Comparison of ENCODE assay signal across 2 cellular contexts in the genomic region with DNA sequence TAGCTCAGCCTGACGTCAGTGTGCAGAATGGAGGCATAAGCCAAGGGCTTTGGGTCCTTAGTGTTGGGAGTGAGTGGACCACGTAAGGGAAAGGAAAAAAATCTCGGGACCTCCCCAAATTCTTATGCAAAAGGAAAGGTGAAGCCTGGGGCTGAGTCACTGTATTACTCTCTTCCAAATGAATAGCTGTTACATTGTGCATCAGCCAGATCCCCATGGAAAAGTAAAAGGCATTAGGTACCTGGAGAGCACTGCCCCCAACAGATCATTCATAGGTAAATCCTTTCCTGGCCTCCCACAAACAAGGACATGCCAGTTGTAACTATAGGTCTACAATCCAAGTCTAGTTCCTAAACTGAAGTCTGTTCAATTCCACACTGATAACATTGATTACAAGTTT.
TF ChIP-seq lines count a peak whose summit lies in the region.

No MANE protein-coding gene starts in this region.

TF ChIP-seq in SK-N-SH, 30 proteins besides CTCF, POLR2A, EP300 and RAD21 (continued from another document):
- TF ChIP-seq EZH2phosphoT487 (IDR thresholded peaks at IDR 0.05; ENCODE audit: borderline replicate concordance, low read depth) (no peak), RCOR1 (IDR thresholded peaks at IDR 0.05; ENCODE audit: low read length) (no peak), SIN3A (IDR thresholded peaks at IDR 0.05; ENCODE audit: borderline replicate concordance, low read depth, low read length) (no peak), GABPA (IDR thresholded peaks at IDR 0.05; ENCODE audit: low read depth) (no peak), RFX5 (IDR thresholded peaks at IDR 0.05; ENCODE audit: low read length) (no peak)
- TF ChIP-seq, protein P1, sequence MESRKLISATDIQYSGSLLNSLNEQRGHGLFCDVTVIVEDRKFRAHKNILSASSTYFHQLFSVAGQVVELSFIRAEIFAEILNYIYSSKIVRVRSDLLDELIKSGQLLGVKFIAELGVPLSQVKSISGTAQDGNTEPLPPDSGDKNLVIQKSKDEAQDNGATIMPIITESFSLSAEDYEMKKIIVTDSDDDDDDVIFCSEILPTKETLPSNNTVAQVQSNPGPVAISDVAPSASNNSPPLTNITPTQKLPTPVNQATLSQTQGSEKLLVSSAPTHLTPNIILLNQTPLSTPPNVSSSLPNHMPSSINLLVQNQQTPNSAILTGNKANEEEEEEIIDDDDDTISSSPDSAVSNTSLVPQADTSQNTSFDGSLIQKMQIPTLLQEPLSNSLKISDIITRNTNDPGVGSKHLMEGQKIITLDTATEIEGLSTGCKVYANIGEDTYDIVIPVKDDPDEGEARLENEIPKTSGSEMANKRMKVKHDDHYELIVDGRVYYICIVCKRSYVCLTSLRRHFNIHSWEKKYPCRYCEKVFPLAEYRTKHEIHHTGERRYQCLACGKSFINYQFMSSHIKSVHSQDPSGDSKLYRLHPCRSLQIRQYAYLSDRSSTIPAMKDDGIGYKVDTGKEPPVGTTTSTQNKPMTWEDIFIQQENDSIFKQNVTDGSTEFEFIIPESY (IDR thresholded peaks at IDR 0.05; ENCODE audit: borderline replicate concordance, low read depth), result no peak

TF ChIP-seq in SK-N-SH treated with all-trans-retinoic acid at 6 μM for 48 hours, 23 proteins besides CTCF, POLR2A, EP300 and RAD21 (continued from another document):
- TF ChIP-seq, protein P2, sequence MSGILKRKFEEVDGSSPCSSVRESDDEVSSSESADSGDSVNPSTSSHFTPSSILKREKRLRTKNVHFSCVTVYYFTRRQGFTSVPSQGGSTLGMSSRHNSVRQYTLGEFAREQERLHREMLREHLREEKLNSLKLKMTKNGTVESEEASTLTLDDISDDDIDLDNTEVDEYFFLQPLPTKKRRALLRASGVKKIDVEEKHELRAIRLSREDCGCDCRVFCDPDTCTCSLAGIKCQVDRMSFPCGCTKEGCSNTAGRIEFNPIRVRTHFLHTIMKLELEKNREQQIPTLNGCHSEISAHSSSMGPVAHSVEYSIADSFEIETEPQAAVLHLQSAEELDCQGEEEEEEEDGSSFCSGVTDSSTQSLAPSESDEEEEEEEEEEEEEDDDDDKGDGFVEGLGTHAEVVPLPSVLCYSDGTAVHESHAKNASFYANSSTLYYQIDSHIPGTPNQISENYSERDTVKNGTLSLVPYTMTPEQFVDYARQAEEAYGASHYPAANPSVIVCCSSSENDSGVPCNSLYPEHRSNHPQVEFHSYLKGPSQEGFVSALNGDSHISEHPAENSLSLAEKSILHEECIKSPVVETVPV (CRISPR knock-in tag; IDR thresholded peaks at IDR 0.05), result no peak
- no peak for TF ChIP-seq OSR1 (CRISPR knock-in tag; IDR thresholded peaks at IDR 0.05)
- TF ChIP-seq, protein P3, sequence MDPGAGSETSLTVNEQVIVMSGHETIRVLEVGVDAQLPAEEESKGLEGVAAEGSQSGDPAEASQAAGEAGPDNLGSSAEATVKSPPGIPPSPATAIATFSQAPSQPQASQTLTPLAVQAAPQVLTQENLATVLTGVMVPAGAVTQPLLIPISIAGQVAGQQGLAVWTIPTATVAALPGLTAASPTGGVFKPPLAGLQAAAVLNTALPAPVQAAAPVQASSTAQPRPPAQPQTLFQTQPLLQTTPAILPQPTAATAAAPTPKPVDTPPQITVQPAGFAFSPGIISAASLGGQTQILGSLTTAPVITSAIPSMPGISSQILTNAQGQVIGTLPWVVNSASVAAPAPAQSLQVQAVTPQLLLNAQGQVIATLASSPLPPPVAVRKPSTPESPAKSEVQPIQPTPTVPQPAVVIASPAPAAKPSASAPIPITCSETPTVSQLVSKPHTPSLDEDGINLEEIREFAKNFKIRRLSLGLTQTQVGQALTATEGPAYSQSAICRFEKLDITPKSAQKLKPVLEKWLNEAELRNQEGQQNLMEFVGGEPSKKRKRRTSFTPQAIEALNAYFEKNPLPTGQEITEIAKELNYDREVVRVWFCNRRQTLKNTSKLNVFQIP (CRISPR knock-in tag; IDR thresholded peaks at IDR 0.05; ENCODE audit: borderline replicate concordance, low read depth), result no peak
- TF ChIP-seq ARNTL (CRISPR knock-in tag; IDR thresholded peaks at IDR 0.05; ENCODE audit: borderline replicate concordance, low read depth), result no peak
- TF ChIP-seq, protein P4, sequence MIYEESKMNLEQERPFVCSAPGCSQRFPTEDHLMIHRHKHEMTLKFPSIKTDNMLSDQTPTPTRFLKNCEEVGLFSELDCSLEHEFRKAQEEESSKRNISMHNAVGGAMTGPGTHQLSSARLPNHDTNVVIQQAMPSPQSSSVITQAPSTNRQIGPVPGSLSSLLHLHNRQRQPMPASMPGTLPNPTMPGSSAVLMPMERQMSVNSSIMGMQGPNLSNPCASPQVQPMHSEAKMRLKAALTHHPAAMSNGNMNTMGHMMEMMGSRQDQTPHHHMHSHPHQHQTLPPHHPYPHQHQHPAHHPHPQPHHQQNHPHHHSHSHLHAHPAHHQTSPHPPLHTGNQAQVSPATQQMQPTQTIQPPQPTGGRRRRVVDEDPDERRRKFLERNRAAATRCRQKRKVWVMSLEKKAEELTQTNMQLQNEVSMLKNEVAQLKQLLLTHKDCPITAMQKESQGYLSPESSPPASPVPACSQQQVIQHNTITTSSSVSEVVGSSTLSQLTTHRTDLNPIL (CRISPR knock-in tag; IDR thresholded peaks at IDR 0.05; ENCODE audit: low read depth), result no peak
- TF ChIP-seq CSDC2 (CRISPR knock-in tag; IDR thresholded peaks at IDR 0.05), result no peak
